In the genomic region with DNA sequence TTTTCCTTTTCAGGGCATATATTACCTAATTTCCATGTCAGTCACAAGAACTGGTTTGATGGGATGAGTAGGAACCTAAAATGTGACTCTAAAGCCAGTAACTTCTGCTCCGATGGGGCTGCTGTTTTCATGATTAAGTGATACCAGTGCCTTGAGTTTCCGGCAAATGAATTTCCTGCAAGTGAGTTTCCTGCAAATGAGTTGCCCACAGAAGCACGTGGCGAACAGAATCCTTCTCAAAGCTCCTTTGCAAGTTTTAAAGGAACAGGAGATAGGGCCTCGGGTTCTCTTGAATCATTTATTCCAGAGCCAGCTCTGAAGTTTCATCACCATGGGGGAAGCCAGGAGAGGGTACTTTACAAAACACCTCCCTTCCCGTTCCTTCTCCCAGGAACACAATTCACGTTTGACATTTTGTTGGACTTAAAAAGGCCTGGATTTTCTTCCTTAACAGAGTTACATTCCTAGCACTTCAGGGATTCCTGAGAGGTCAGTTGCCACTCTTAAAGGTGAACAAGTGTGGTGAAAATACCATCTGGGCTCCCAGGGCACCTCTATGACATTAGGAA, we compare ENCODE assay signal across 9 cellular contexts. TPM values are rescaled to one million over a fixed set of nuclear protein-coding genes. Genes with fewer than 3 reads are reported as not detected.
DNase-seq lines count a peak whose midpoint lies in the region; ATAC-seq and TF ChIP-seq lines count a peak whose summit lies in the region.
"Had no signal": no experiment of that assay in that cellular context is flagged by ENCODE, and none has a peak within 500 bp of the region (broad histone marks: within the 10 kb centered on the region; RNA-seq: fewer than 3 reads in every experiment).

No MANE protein-coding gene starts in this region.

- H3K4me1 Mint-ChIP-seq in activated CD4-positive, alpha-beta memory T cell treated with anti-CD3 and anti-CD28 coated beads for 36 hours (ENCODE audit: low read depth) = peaks cover 47% of the 10 kb centered on the region

- CTCF ChIA-PET in activated CD4-positive, alpha-beta memory T cell treated with anti-CD3 and anti-CD28 coated beads for 36 hours (lab: Charles Lee) = interaction anchor here (0.5 to 4.9 kb wide), 6 partner anchors 11 to 135 kb away, joined by 3 to 48 read pairs (median 7); partner anchors contain the start of genes ARPC3 and FAM216A

- no peak for TF ChIP-seq CTCF in fibroblast of villous mesenchyme (IDR thresholded peaks at IDR 0.05; ENCODE audit: insufficient read depth, low read depth, low read length)

- H3K4me3 ChIP-seq in fibroblast of villous mesenchyme (ENCODE audit: low read depth, low read length) = no peak overlapping the region

- H3K9me3 Mint-ChIP-seq in activated CD4-positive, alpha-beta memory T cell treated with anti-CD3 and anti-CD28 coated beads for 36 hours = no peaks in the 10 kb centered on the region
- H3K9me3 Mint-ChIP-seq: neural crest cell had no signal

- intact Hi-C loops in activated CD4-positive, alpha-beta memory T cell treated with anti-CD3 and anti-CD28 coated beads for 36 hours (cut with micrococcal nuclease) = loop anchor here (10.0 kb wide), 1 partner anchor 591 kb away; the partner anchor contains the start of genes ANKRD13A and GIT2

- no peaks in the 10 kb centered on the region for H3K27me3 Mint-ChIP-seq in activated CD4-positive, alpha-beta memory T cell treated with anti-CD3 and anti-CD28 coated beads for 36 hours

- peak overlapping the region; percentile 71 for H3K4me3 Mint-ChIP-seq in activated CD4-positive, alpha-beta memory T cell treated with anti-CD3 and anti-CD28 coated beads for 36 hours

- peak overlapping the region; percentile 94 for H3K27ac Mint-ChIP-seq in activated CD4-positive, alpha-beta memory T cell treated with anti-CD3 and anti-CD28 coated beads for 36 hours

- POLR2A ChIA-PET in activated CD4-positive, alpha-beta memory T cell treated with anti-CD3 and anti-CD28 coated beads for 36 hours (lab: Charles Lee) = interaction anchor here (0.6 to 1.7 kb wide), 6 partner anchors 8 to 191 kb away, joined by 3 to 7 read pairs (median 3); partner anchors contain the start of genes FAM216A and GPN3

- TF ChIP-seq RAD21 in Ishikawa (IDR thresholded peaks at IDR 0.05; ENCODE audit: low read depth) = no peak

- no peak for TF ChIP-seq EP300 in Ishikawa (IDR thresholded peaks at IDR 0.05; ENCODE audit: borderline replicate concordance)

- H3K36me3 Mint-ChIP-seq in activated CD4-positive, alpha-beta memory T cell treated with anti-CD3 and anti-CD28 coated beads for 36 hours = peaks cover 11% of the 10 kb centered on the region

- DNase-seq in activated CD4-positive, alpha-beta memory T cell treated with anti-CD3 and anti-CD28 coated beads for 36 hours = peak; percentile 74
- DNase-seq in fibroblast of villous mesenchyme (ENCODE audit: low read depth) = peak; percentile 26
- DNase-seq in stimulated activated CD4-positive, alpha-beta T cell treated with anti-CD3 and anti-CD28 coated beads, Interleukin-2, amount 100 ng/mL, for 4 hours (ENCODE audit: low read depth) = peak; percentile 42
- no peak for DNase-seq in iPS-NIHi11 (ENCODE audit: low spot score)
- no peak for DNase-seq in NCI-H187 treated with DMSO at 0.1 percent for 48 hours (lab: John Stamatoyannopoulos, UW)

- ATAC-seq in GM18868 (IDR thresholded peaks at IDR 0.05; ENCODE audit: unreplicated experiment) (no peak), HG03439 (IDR thresholded peaks at IDR 0.05; ENCODE audit: unreplicated experiment) (no peak)

TF ChIP-seq in Ishikawa, 13 proteins besides CTCF, POLR2A, EP300 and RAD21:
- TF ChIP-seq, protein P1, sequence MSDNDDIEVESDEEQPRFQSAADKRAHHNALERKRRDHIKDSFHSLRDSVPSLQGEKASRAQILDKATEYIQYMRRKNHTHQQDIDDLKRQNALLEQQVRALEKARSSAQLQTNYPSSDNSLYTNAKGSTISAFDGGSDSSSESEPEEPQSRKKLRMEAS (IDR thresholded peaks at IDR 0.05) = peak; percentile 84
- no peak for TF ChIP-seq ZBTB7A (IDR thresholded peaks at IDR 0.05; ENCODE audit: low read depth)
- peak; percentile 41; the same call in 1 of the 2 replicates for TF ChIP-seq TEAD4 (IDR thresholded peaks at IDR 0.05)
- TF ChIP-seq USF1 (IDR thresholded peaks at IDR 0.05) = peak; percentile 29; the same call in 1 of the 2 replicates

RNA-seq across cellular contexts. Expression of gene PPTC7, which starts 2.2 kb away (rescaled TPM):
- 10 to 100 TPM; 36.9 to 37.0 TPM for total RNA-seq in activated CD4-positive, alpha-beta memory T cell treated with anti-CD3 and anti-CD28 coated beads for 36 hours
- total RNA-seq in fibroblast of villous mesenchyme = 6.4 and 9.5 TPM in 2 replicates

RNA-seq across cellular contexts. Expression of gene TCTN1, which starts 28.6 kb away (rescaled TPM):
- 1 to 10 TPM; 6.4 to 7.6 TPM for total RNA-seq in activated CD4-positive, alpha-beta memory T cell treated with anti-CD3 and anti-CD28 coated beads for 36 hours
- 26.4 and 28.9 TPM in 2 replicates for total RNA-seq in fibroblast of villous mesenchyme

Comparison
In these comparisons a context has a peak if more than half of its experiments do, and no peak if none do; other contexts are left out.
1. DNase-seq: peak in activated CD4-positive, alpha-beta memory T cell treated with anti-CD3 and anti-CD28 coated beads for 36 hours (single experiment), fibroblast of villous mesenchyme (single experiment) and stimulated activated CD4-positive, alpha-beta T cell treated with anti-CD3 and anti-CD28 coated beads, Interleukin-2, amount 100 ng/mL, for 4 hours (single experiment); none in iPS-NIHi11 (single experiment) and NCI-H187 treated with DMSO at 0.1 percent for 48 hours (single experiment).